10 cellular contexts compared by ENCODE assay signal in the genomic region with DNA sequence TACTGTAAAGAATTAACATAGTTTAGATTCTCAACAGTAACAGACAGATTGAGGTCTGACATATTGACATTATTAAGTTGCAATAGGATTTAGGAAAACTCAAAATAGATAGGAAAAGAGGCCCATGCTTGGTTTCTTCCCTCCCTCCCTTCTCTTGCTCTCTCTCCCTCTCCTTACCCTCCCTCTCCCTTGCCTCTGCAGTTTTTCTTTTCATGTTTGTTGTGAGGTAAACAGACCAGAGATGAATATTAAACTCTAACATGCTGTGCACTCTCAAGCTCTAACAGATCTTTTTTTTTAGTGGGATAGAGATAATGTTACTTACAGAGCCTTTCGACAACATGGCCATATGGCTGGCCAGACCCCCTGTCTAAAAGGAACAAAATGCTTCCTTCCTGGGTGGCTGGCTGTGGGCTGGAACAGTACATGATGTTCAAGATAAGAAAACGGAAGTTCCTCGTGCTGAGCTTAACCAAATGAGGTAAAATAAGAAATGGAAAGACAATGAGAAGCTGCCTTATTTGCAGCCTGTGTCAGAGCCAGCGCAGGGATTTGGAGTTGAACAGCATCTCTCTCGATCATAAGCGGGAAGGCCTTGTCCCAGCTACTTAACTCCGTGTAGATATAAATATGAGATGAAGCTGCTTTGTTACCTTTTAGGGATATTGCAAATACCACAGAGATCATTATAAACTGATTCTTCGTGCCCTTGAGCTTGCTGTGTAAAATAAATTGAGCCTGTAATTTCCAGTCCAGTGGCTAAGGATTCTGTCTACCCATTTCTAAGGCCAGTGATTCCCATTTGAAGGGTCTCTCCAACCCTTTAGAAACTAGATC.
A peak's percentile ranks its signal among the peaks of the same experiment; 100 is the strongest.
DNase-seq lines count a peak whose midpoint lies in the region; ATAC-seq and TF ChIP-seq lines count a peak whose summit lies in the region.
"Had no signal": no experiment of that assay in that cellular context is flagged by ENCODE, and none has a peak within 500 bp of the region (broad histone marks: within the 10 kb centered on the region; RNA-seq: fewer than 3 reads in every experiment).

No MANE protein-coding gene starts in this region.

- no peak overlapping the region for H3K9ac ChIP-seq in mucosa of rectum (ENCODE audit: low read depth in 1 of 2, low read length in 2 of 2)

- H3K79me2 ChIP-seq in osteoblast (ENCODE audit: insufficient read depth, low read length) = no peaks in the 10 kb centered on the region

- no peak overlapping the region for H2AFZ ChIP-seq in osteoblast (ENCODE audit: low read length)

- in situ Hi-C loops in HAP-1 (cut with MboI; ENCODE audit: low sequenced_read_pairs) = no loop called here

- H4K20me1 ChIP-seq in osteoblast (ENCODE audit: insufficient read depth, low read length) = no peaks in the 10 kb centered on the region

- H3K27ac ChIP-seq in CD4-positive, CD25-positive, alpha-beta regulatory T cell (ENCODE audit: insufficient read depth, low read length, poor library complexity, severe bottlenecking) = no peak overlapping the region
- H3K27ac ChIP-seq in mucosa of rectum (ENCODE audit: low read depth in 2 of 2, low read length in 2 of 2) = peak overlapping the region; percentile 60 to 71
- H3K27ac ChIP-seq in osteoblast (ENCODE audit: low read depth, low read length) = no peak overlapping the region

- peaks cover 0 to 17% (median 12%) of the 10 kb centered on the region in 4 donors for H3K4me1 Mint-ChIP-seq in CD4-positive, CD25-positive, alpha-beta regulatory T cell

- H3K9me3 Mint-ChIP-seq in CD4-positive, CD25-positive, alpha-beta regulatory T cell = peaks cover 0 to 2% (median 0%) of the 10 kb centered on the region in 7 donors

- ATAC-seq in CD4-positive, CD25-positive, alpha-beta regulatory T cell (ENCODE audit: low read depth in 2 of 2) = peak in 1 of 2 donors; percentile 67
- ATAC-seq in GM21717 (IDR thresholded peaks at IDR 0.05; ENCODE audit: unreplicated experiment) = no peak

- no peaks in the 10 kb centered on the region for H3K27me3 ChIP-seq in CD4-positive, CD25-positive, alpha-beta regulatory T cell (ENCODE audit: control insufficient read depth, insufficient read depth, low read length)
- H3K27me3 ChIP-seq in mucosa of rectum (ENCODE audit: control insufficient read depth in 2 of 2, insufficient read depth in 2 of 2, low read length in 2 of 2) (no peaks in the 10 kb centered on the region), osteoblast (ENCODE audit: insufficient read depth, low read length) (no peaks in the 10 kb centered on the region), HAP-1 (ENCODE audit: low read depth) (no peaks in the 10 kb centered on the region)

- H3K27me3 Mint-ChIP-seq in CD4-positive, CD25-positive, alpha-beta regulatory T cell = peaks cover 5% of the 10 kb centered on the region

- peaks cover 7% of the 10 kb centered on the region for H3K4me1 ChIP-seq in CD4-positive, CD25-positive, alpha-beta regulatory T cell (ENCODE audit: control insufficient read depth, insufficient read depth, low read length, poor library complexity, severe bottlenecking)
- peaks cover 5 to 7% of the 10 kb centered on the region in 2 donors for H3K4me1 ChIP-seq in mucosa of rectum (ENCODE audit: control insufficient read depth in 2 of 2, insufficient read depth in 2 of 2, low read length in 2 of 2)
- no peaks in the 10 kb centered on the region for H3K4me1 ChIP-seq in osteoblast (ENCODE audit: insufficient read depth, low read length)
- H3K4me1 ChIP-seq in HAP-1 = no peaks in the 10 kb centered on the region

- no peaks in the 10 kb centered on the region for H3K36me3 Mint-ChIP-seq in CD4-positive, CD25-positive, alpha-beta regulatory T cell

- no peak for TF ChIP-seq CTCF in osteoblast (IDR thresholded peaks at IDR 0.05; ENCODE audit: extremely low read depth, low read depth, low read length)

- peak overlapping the region; percentile 45 for H3K4me3 ChIP-seq in CD4-positive, CD25-positive, alpha-beta regulatory T cell (ENCODE audit: low read depth, low read length)
- no peak overlapping the region for H3K4me3 ChIP-seq in mucosa of rectum (ENCODE audit: low read length in 2 of 2)
- no peak overlapping the region for H3K4me3 ChIP-seq in osteoblast (ENCODE audit: insufficient read depth, low read length)
- no peak overlapping the region for H3K4me3 ChIP-seq in HAP-1

- no peaks in the 10 kb centered on the region for H3K9me3 ChIP-seq in CD4-positive, CD25-positive, alpha-beta regulatory T cell (ENCODE audit: control insufficient read depth in 2 of 2, low read length in 2 of 2)
- H3K9me3 ChIP-seq in mucosa of rectum (ENCODE audit: control insufficient read depth in 2 of 2, low read length in 2 of 2) (no peaks in the 10 kb centered on the region), osteoblast (ENCODE audit: low read depth, low read length) (no peaks in the 10 kb centered on the region), HAP-1 (no peaks in the 10 kb centered on the region; the same call in 1 of the 2 replicates)

- H3K4me2 ChIP-seq in osteoblast (ENCODE audit: insufficient read depth, low read length) = no peak overlapping the region

- peak overlapping the region in 2 of 4 donors; percentile 64 to 67 for H3K4me3 Mint-ChIP-seq in CD4-positive, CD25-positive, alpha-beta regulatory T cell
- H3K4me3 Mint-ChIP-seq: neural crest cell had no signal

- H3K36me3 ChIP-seq in CD4-positive, CD25-positive, alpha-beta regulatory T cell (ENCODE audit: control insufficient read depth, insufficient read depth, low read length) = no peaks in the 10 kb centered on the region
- H3K36me3 ChIP-seq in mucosa of rectum (ENCODE audit: control insufficient read depth in 2 of 2, insufficient read depth in 2 of 2, low read length in 2 of 2) (no peaks in the 10 kb centered on the region), osteoblast (ENCODE audit: insufficient read depth, low read length) (no peaks in the 10 kb centered on the region), HAP-1 (replicated peaks) (no peaks in the 10 kb centered on the region)

- H3K27ac Mint-ChIP-seq in CD4-positive, CD25-positive, alpha-beta regulatory T cell = peak overlapping the region; percentile 37 to 95 (median 60)

- DNase-seq in CD4-positive, CD25-positive, alpha-beta regulatory T cell = peak in 2 of 3 donors; percentile 8 to 35
- peak; percentile 67 for DNase-seq in NCI-H524 treated with DMSO at 0.1 percent for 48 hours (lab: John Stamatoyannopoulos, UW)
- peak; percentile 27 for DNase-seq in central memory CD4-positive, alpha-beta T cell
- no peak for DNase-seq in AG08395 (ENCODE audit: low spot score)
- no peak for DNase-seq in osteoblast (ENCODE audit: insufficient read length, low spot score, missing footprints)
- DNase-seq in HAP-1 (ENCODE audit: low spot score in 2 of 2) = no peak
- DNase-seq: IMR-90 had no signal

Comparison
In these comparisons a context has a peak if more than half of its experiments do, and no peak if none do; other contexts are left out.
1. DNase-seq: peak in CD4-positive, CD25-positive, alpha-beta regulatory T cell (2 of 3), NCI-H524 treated with DMSO at 0.1 percent for 48 hours (single experiment) and central memory CD4-positive, alpha-beta T cell (single experiment); none in AG08395 (single experiment), osteoblast (single experiment) and HAP-1 (0 of 2).
2. H3K27ac ChIP-seq: peak in mucosa of rectum (2 of 2); none in CD4-positive, CD25-positive, alpha-beta regulatory T cell (single experiment) and osteoblast (single experiment).